In genomic region chr20:62829231-62830230, GRCh38 we compare ENCODE assay signal across 23 cellular contexts. TPM values are rescaled to one million over a fixed set of nuclear protein-coding genes. Genes with fewer than 3 reads are reported as not detected.
DNase-seq lines count a peak whose midpoint lies in the region; ATAC-seq, FAIRE-seq and TF ChIP-seq lines count a peak whose summit lies in the region.
"Had no signal": no experiment of that assay in that cellular context is flagged by ENCODE, and none has a peak within 500 bp of the region (broad histone marks: within the 10 kb centered on the region; RNA-seq: fewer than 3 reads in every experiment).

No MANE protein-coding gene starts in this region.

- no peak overlapping the region for H4K5ac ChIP-seq in H1 (ENCODE audit: insufficient read length, low read depth, low read length)

- H4K91ac ChIP-seq in H1 (replicated peaks; ENCODE audit: insufficient read length, low read length) = no peak overlapping the region

- H2BK15ac ChIP-seq in H1 (ENCODE audit: low read length) = no peak overlapping the region

- H4K20me1 ChIP-seq in H1 (replicated peaks in 1 of 2; ENCODE audit: control insufficient read depth in 1 of 2, insufficient read depth in 2 of 2, low read length in 2 of 2) = peaks cover 3 to 8% of the 10 kb centered on the region in 2 experiments
- H4K20me1 ChIP-seq in osteoblast (ENCODE audit: insufficient read depth, low read length) = no peaks in the 10 kb centered on the region

- H3K23ac ChIP-seq in H1 (ENCODE audit: insufficient read length) = no peak overlapping the region

- H3K79me2 ChIP-seq in H1 (ENCODE audit: control insufficient read depth in 1 of 2, insufficient read depth in 2 of 2, low read length in 2 of 2) = no peaks in the 10 kb centered on the region
- no peaks in the 10 kb centered on the region for H3K79me2 ChIP-seq in osteoblast (ENCODE audit: insufficient read depth, low read length)

- H3K18ac ChIP-seq in H1 (ENCODE audit: extremely low read depth, low read length) = no peak overlapping the region

- no peaks in the 10 kb centered on the region for H3K79me1 ChIP-seq in H1 (ENCODE audit: low read depth, low read length)

- H2AK5ac ChIP-seq in H1 (ENCODE audit: low read depth, low read length) = no peak overlapping the region

- H2BK20ac ChIP-seq in H1 (ENCODE audit: low read length) = no peak overlapping the region

- H3K4me2 ChIP-seq in H1 (ENCODE audit: insufficient read depth in 1 of 2, low read depth in 2 of 2, low read length in 2 of 2) = no peak overlapping the region
- H3K4me2 ChIP-seq in osteoblast (ENCODE audit: insufficient read depth, low read length) = no peak overlapping the region

- no peaks in the 10 kb centered on the region for H3K23me2 ChIP-seq in H1 (ENCODE audit: low read depth, low read length)

- POLR2A ChIA-PET in H1 (lab: Charles Lee; ENCODE audit: partially characterized antibody) = no interaction called here

- no peak overlapping the region for H4K8ac ChIP-seq in H1 (ENCODE audit: extremely low read depth, insufficient read depth, low read length)

- TF ChIP-seq CTCF in right atrium auricular region (IDR thresholded peaks at IDR 0.05) = no peak
- TF ChIP-seq CTCF in H1 (IDR thresholded peaks at IDR 0.05; ENCODE audit: control extremely low read depth in 1 of 3, insufficient read depth in 1 of 3, low read depth in 1 of 3, low read length in 3 of 3) = no peak
- no peak for TF ChIP-seq CTCF in osteoblast (IDR thresholded peaks at IDR 0.05; ENCODE audit: extremely low read depth, low read depth, low read length)
- TF ChIP-seq CTCF in colonic mucosa (IDR thresholded peaks at IDR 0.05) = no peak

- DNase-seq in Right ventricle myocardium superior (peak; percentile 35), right atrium auricular region (ENCODE audit: low spot score) (no peak), H7 (peak; percentile 41), H1 (ENCODE audit: low read depth in 1 of 2, low spot score in 2 of 2) (no peak), osteoblast (ENCODE audit: insufficient read length, low spot score, missing footprints) (peak; percentile 90), colonic mucosa (no peak)
- DNase-seq: AML-193; CD4-positive, CD25-positive, alpha-beta regulatory T cell; COR-L47; DMS79; HCEC 1CT; MM.1S; NCI-H1048; NCI-H1417 treated with DMSO at 0.1 percent for 48 hours; NCI-H187; NCI-H446; NCI-H526; OCI-M1; SHP77 had no signal

- CTCF ChIA-PET in H1 (lab: Charles Lee; ENCODE audit: partially characterized antibody) = no interaction called here

- no peak overlapping the region for H3K14ac ChIP-seq in H1 (ENCODE audit: insufficient read length)

- H3K4me3 ChIP-seq in right atrium auricular region = no peak overlapping the region
- H3K4me3 ChIP-seq in H7 (ENCODE audit: insufficient read depth, low read depth, low read length) = no peak overlapping the region
- no peak overlapping the region for H3K4me3 ChIP-seq in H1 (ENCODE audit: extremely low read depth in 1 of 4, insufficient read depth in 2 of 4, low read depth in 3 of 4, low read length in 4 of 4)
- no peak overlapping the region for H3K4me3 ChIP-seq in osteoblast (ENCODE audit: insufficient read depth, low read length)
- no peak overlapping the region for H3K4me3 ChIP-seq in colonic mucosa
- H3K4me3 ChIP-seq: K562 had no signal

- H3K9ac ChIP-seq in H1 (replicated peaks in 1 of 4; ENCODE audit: extremely low read depth in 1 of 4, low read depth in 3 of 4, low read length in 3 of 4) (no peak overlapping the region), colonic mucosa (ENCODE audit: low read depth in 2 of 2, low read length in 2 of 2) (no peak overlapping the region)

- intact Hi-C loops in Right ventricle myocardium superior (cut with DNase I) (no loop called here), colonic mucosa (cut with DNase I) (no loop called here)

- no peak for FAIRE-seq in H1 (lab: Jason Lieb, UNC)
- FAIRE-seq: K562, RCC 7860 had no signal

- TF ChIP-seq RAD21 in H1 (IDR thresholded peaks at IDR 0.05 in 1 of 2, conservative IDR thresholded peaks at IDR 0.05 in 1 of 2; ENCODE audit: low read depth in 2 of 2, low read length in 2 of 2) = no peak

- H3K27me3 ChIP-seq in right atrium auricular region (no peaks in the 10 kb centered on the region), H7 (ENCODE audit: control insufficient read depth, insufficient read depth, low read length) (no peaks in the 10 kb centered on the region), H1 (replicated peaks in 1 of 4; ENCODE audit: control insufficient read depth in 3 of 4, extremely low read depth in 1 of 4, insufficient read depth in 3 of 4, low read length in 3 of 4) (no peaks in the 10 kb centered on the region), osteoblast (ENCODE audit: insufficient read depth, low read length) (peaks cover 60% of the 10 kb centered on the region), colonic mucosa (no peaks in the 10 kb centered on the region)

- H3K4me1 ChIP-seq in right atrium auricular region (peaks cover 0 to 9% of the 10 kb centered on the region in 2 donors), H1 (replicated peaks in 1 of 4; ENCODE audit: control insufficient read depth in 3 of 4, insufficient read depth in 4 of 4, low read length in 3 of 4) (peaks cover 0 to 12% (median 4%) of the 10 kb centered on the region in 4 experiments; a peak in 5 of 7 replicates), osteoblast (ENCODE audit: insufficient read depth, low read length) (peaks cover 3% of the 10 kb centered on the region), colonic mucosa (peaks cover 23% of the 10 kb centered on the region)

- no peak overlapping the region for H3K4ac ChIP-seq in H1 (replicated peaks; ENCODE audit: insufficient read length, low read depth, low read length)

- H2BK12ac ChIP-seq in H1 (ENCODE audit: low read depth, low read length) = no peak overlapping the region

- H2AFZ ChIP-seq in H1 (ENCODE audit: low read length) (no peak overlapping the region), osteoblast (ENCODE audit: low read length) (no peak overlapping the region)

- no peak for ATAC-seq in Right ventricle myocardium superior (ENCODE audit: poor library complexity)
- no peak for ATAC-seq in GM18873 (IDR thresholded peaks at IDR 0.05; ENCODE audit: low FRiP score, unreplicated experiment)
- ATAC-seq in GM21447 (IDR thresholded peaks at IDR 0.05; ENCODE audit: unreplicated experiment) = no peak
- ATAC-seq: K562 had no signal

- H3K9me3 ChIP-seq in right atrium auricular region (no peaks in the 10 kb centered on the region), H1 (ENCODE audit: insufficient read depth in 2 of 2, low read depth in 1 of 2, low read length in 1 of 2) (no peaks in the 10 kb centered on the region), osteoblast (ENCODE audit: low read depth, low read length) (no peaks in the 10 kb centered on the region), colonic mucosa (no peaks in the 10 kb centered on the region)

- no peak overlapping the region for H2BK120ac ChIP-seq in H1 (replicated peaks; ENCODE audit: low read depth, low read length)

- peak overlapping the region; percentile 12; the same call in 1 of the 2 replicates for H2BK5ac ChIP-seq in H1 (ENCODE audit: low read depth, low read length)

- 92% methylated on average over 27 of the region's 32 CpGs; no CpG with 5 or more reads in 1 of the 2 experiments for WGBS in H1 (ENCODE audit: extremely low coverage in 1 of 2, insufficient coverage in 1 of 2, insufficient read length in 1 of 2, insufficient replicate concordance in 2 of 2, low coverage in 1 of 2, low lambda C conversion rate in 2 of 2, missing lambda C conversion rate in 1 of 2), 2 experiments

- no peak overlapping the region for H3K27ac ChIP-seq in right atrium auricular region
- no peak overlapping the region for H3K27ac ChIP-seq in H1 (ENCODE audit: low read depth, low read length)
- no peak overlapping the region for H3K27ac ChIP-seq in osteoblast (ENCODE audit: low read depth, low read length)
- H3K27ac ChIP-seq in colonic mucosa = no peak overlapping the region

- TF ChIP-seq POLR2A in H1 (IDR thresholded peaks at IDR 0.05; ENCODE audit: control extremely low read depth in 1 of 2, low read depth in 2 of 2, low read length in 2 of 2) = no peak

- H3K36me3 ChIP-seq in right atrium auricular region = no peaks in the 10 kb centered on the region
- peaks cover 3% of the 10 kb centered on the region for H3K36me3 ChIP-seq in H7 (replicated peaks; ENCODE audit: control insufficient read depth, insufficient read depth, low read length)
- peaks cover 0 to 19% (median 4%) of the 10 kb centered on the region in 4 experiments; a peak in 5 of 8 replicates for H3K36me3 ChIP-seq in H1 (ENCODE audit: control insufficient read depth in 2 of 4, insufficient read depth in 4 of 4, low read length in 3 of 4)
- H3K36me3 ChIP-seq in osteoblast (ENCODE audit: insufficient read depth, low read length) = no peaks in the 10 kb centered on the region
- no peaks in the 10 kb centered on the region for H3K36me3 ChIP-seq in colonic mucosa

- no peak overlapping the region for H3K56ac ChIP-seq in H1 (replicated peaks; ENCODE audit: insufficient read length, low read depth, low read length)

- TF ChIP-seq EP300 in H1 (IDR thresholded peaks at IDR 0.05; ENCODE audit: borderline replicate concordance in 1 of 2, low read depth in 2 of 2, low read length in 2 of 2) = no peak

RNA-seq across cellular contexts. Expression of gene COL9A3, which starts 12.7 kb away (rescaled TPM):
- total RNA-seq in Right ventricle myocardium superior (2.7 TPM), right atrium auricular region (1 to 10 TPM; 4.2 to 5.7 TPM), osteoblast (not detected in 2 replicates), colonic mucosa (1 to 10 TPM; 2.7 to 3.6 TPM)
- total RNA-seq in H7 (2014; rRNA removed; shearing (Covaris generic)) = 131 and 139 TPM in 2 replicates
- total RNA-seq in H1 (2021; fragmentation: NEBNext Ultra II Directional; extraction: Animal tissue kit (Norgen Biotek cat#: 25700)) = 76.0 and 80.1 TPM in 2 replicates
- polyA plus RNA-seq in H1 (2011; rRNA removed) = 21.7 and 39.7 TPM in 2 replicates
- 47.5 TPM for polyA plus RNA-seq in H1 (2011; cell fraction: cytosol; rRNA removed)
- polyA plus RNA-seq in H1 (2011; cell fraction: nucleus; rRNA removed) = 245 TPM
- polyA plus RNA-seq in H1 (2012, experiment 1 of 2) = 54.7 to 62.3 TPM (median 59.2 TPM) in 4 replicates
- 36.6 TPM for polyA plus RNA-seq in H1 (2012, experiment 2 of 2)
- polyA plus RNA-seq in H1 (2013, experiment 1 of 2) = 97.2 TPM
- 86.2 TPM for polyA plus RNA-seq in H1 (2013, experiment 2 of 2)
- 3.3 and 4.8 TPM in 2 replicates for polyA minus RNA-seq in H1 (2011; rRNA and poly(A)+ RNA removed)
- 16.0 TPM for polyA minus RNA-seq in H1 (2011; cell fraction: cytosol; rRNA and poly(A)+ RNA removed)
- polyA minus RNA-seq in H1 (2011; cell fraction: nucleus; rRNA and poly(A)+ RNA removed) = 24.0 TPM
- total RNA-seq: CD4-positive, CD25-positive, alpha-beta regulatory T cell had no signal
- polyA plus RNA-seq: CD4-positive, CD25-positive, alpha-beta regulatory T cell had no signal

RNA-seq across cellular contexts. Expression of gene OGFR, which starts 24.9 kb away (rescaled TPM):
- 17.8 TPM for total RNA-seq in Right ventricle myocardium superior
- 10 to 100 TPM; 17.3 to 31.2 TPM for total RNA-seq in right atrium auricular region
- total RNA-seq in H7 (2014; rRNA removed; shearing (Covaris generic)) = 50.1 and 57.1 TPM in 2 replicates
- 25.1 and 25.8 TPM in 2 replicates for total RNA-seq in H1 (2021; fragmentation: NEBNext Ultra II Directional; extraction: Animal tissue kit (Norgen Biotek cat#: 25700))
- 13.9 and 26.7 TPM in 2 replicates for polyA plus RNA-seq in H1 (2011; rRNA removed)
- polyA plus RNA-seq in H1 (2011; cell fraction: cytosol; rRNA removed) = 31.1 TPM
- polyA plus RNA-seq in H1 (2011; cell fraction: nucleus; rRNA removed) = 31.9 TPM
- 14.3 to 22.7 TPM (median 20.9 TPM) in 4 replicates for polyA plus RNA-seq in H1 (2012, experiment 1 of 2)
- polyA plus RNA-seq in H1 (2012, experiment 2 of 2) = 14.7 TPM
- 14.1 TPM for polyA plus RNA-seq in H1 (2013, experiment 1 of 2)
- polyA plus RNA-seq in H1 (2013, experiment 2 of 2) = 12.8 TPM
- 9.5 and 11.2 TPM in 2 replicates for polyA minus RNA-seq in H1 (2011; rRNA and poly(A)+ RNA removed)
- polyA minus RNA-seq in H1 (2011; cell fraction: cytosol; rRNA and poly(A)+ RNA removed) = 18.2 TPM
- polyA minus RNA-seq in H1 (2011; cell fraction: nucleus; rRNA and poly(A)+ RNA removed) = 11.4 TPM
- total RNA-seq in osteoblast = 32.4 and 39.1 TPM in 2 replicates
- 10 to 100 TPM; 36.3 to 36.8 TPM for total RNA-seq in colonic mucosa

RNA-seq across cellular contexts. Expression of gene TCFL5, which starts 32.1 kb away (rescaled TPM):
- 6.1 TPM for total RNA-seq in Right ventricle myocardium superior
- total RNA-seq in right atrium auricular region = 1 to 10 TPM; 4.8 to 6.4 TPM
- total RNA-seq in H7 (2014; rRNA removed; shearing (Covaris generic)) = 25.7 and 36.8 TPM in 2 replicates
- total RNA-seq in H1 (2021; fragmentation: NEBNext Ultra II Directional; extraction: Animal tissue kit (Norgen Biotek cat#: 25700)) = 15.0 and 15.6 TPM in 2 replicates
- polyA plus RNA-seq in H1 (2011; rRNA removed) = 4.4 and 6.2 TPM in 2 replicates
- polyA plus RNA-seq in H1 (2011; cell fraction: cytosol; rRNA removed) = 8.6 TPM
- polyA plus RNA-seq in H1 (2011; cell fraction: nucleus; rRNA removed) = 8.7 TPM
- 9.0 to 10.3 TPM (median 10.0 TPM) in 4 replicates for polyA plus RNA-seq in H1 (2012, experiment 1 of 2)
- polyA plus RNA-seq in H1 (2012, experiment 2 of 2) = 4.7 TPM
- polyA plus RNA-seq in H1 (2013, experiment 1 of 2) = 10.2 TPM
- 9.9 TPM for polyA plus RNA-seq in H1 (2013, experiment 2 of 2)
- 5.1 and 5.4 TPM in 2 replicates for polyA minus RNA-seq in H1 (2011; rRNA and poly(A)+ RNA removed)
- 6.5 TPM for polyA minus RNA-seq in H1 (2011; cell fraction: cytosol; rRNA and poly(A)+ RNA removed)
- polyA minus RNA-seq in H1 (2011; cell fraction: nucleus; rRNA and poly(A)+ RNA removed) = 7.9 TPM
- 13.0 TPM in 2 replicates for total RNA-seq in osteoblast
- total RNA-seq in colonic mucosa = 1 to 10 TPM; 6.2 to 7.3 TPM

RNA-seq across cellular contexts. Expression of gene MRGBP, which starts 33.3 kb away (rescaled TPM):
- total RNA-seq in Right ventricle myocardium superior = 10.2 TPM
- total RNA-seq in right atrium auricular region = 10 to 100 TPM in 1 of 2 donors, 1 to 10 TPM in 1; 8.4 to 11.1 TPM
- 28.3 and 28.5 TPM in 2 replicates for total RNA-seq in H7 (2014; rRNA removed; shearing (Covaris generic))
- 16.8 and 18.7 TPM in 2 replicates for total RNA-seq in H1 (2021; fragmentation: NEBNext Ultra II Directional; extraction: Animal tissue kit (Norgen Biotek cat#: 25700))
- 15.0 and 16.7 TPM in 2 replicates for polyA plus RNA-seq in H1 (2011; rRNA removed)
- 16.9 TPM for polyA plus RNA-seq in H1 (2011; cell fraction: cytosol; rRNA removed)
- polyA plus RNA-seq in H1 (2011; cell fraction: nucleus; rRNA removed) = 15.2 TPM
- polyA plus RNA-seq in H1 (2012, experiment 1 of 2) = 12.4 to 15.8 TPM (median 14.1 TPM) in 4 replicates
- 12.8 TPM for polyA plus RNA-seq in H1 (2012, experiment 2 of 2)
- 12.5 TPM for polyA plus RNA-seq in H1 (2013, experiment 1 of 2)
- polyA plus RNA-seq in H1 (2013, experiment 2 of 2) = 13.0 TPM
- polyA minus RNA-seq in H1 (2011; rRNA and poly(A)+ RNA removed) = 9.2 and 10.4 TPM in 2 replicates
- polyA minus RNA-seq in H1 (2011; cell fraction: cytosol; rRNA and poly(A)+ RNA removed) = 7.4 TPM
- 9.5 TPM for polyA minus RNA-seq in H1 (2011; cell fraction: nucleus; rRNA and poly(A)+ RNA removed)
- total RNA-seq in osteoblast = 14.1 and 15.2 TPM in 2 replicates
- 10 to 100 TPM; 11.0 to 12.0 TPM for total RNA-seq in colonic mucosa

Comparison
In these comparisons a context has a peak if more than half of its experiments do, and no peak if none do; other contexts are left out.
1. DNase-seq: peak in Right ventricle myocardium superior (single experiment), H7 (single experiment) and osteoblast (single experiment); none in right atrium auricular region (single experiment), H1 (0 of 2) and colonic mucosa (single experiment).
2. RNA of gene COL9A3, which starts 12.7 kb away (total RNA-seq): 131 to 139 TPM in H7 and 76.0 to 80.1 TPM in H1; 4.2 to 5.7 TPM in right atrium auricular region, 2.7 to 3.6 TPM in colonic mucosa, 2.7 TPM in Right ventricle myocardium superior (single experiment) and not detected in osteoblast; every median in the first group is over 10 times any median in the second.